ENCODE assay signal across 15 cellular contexts in genomic region chr14:85417396-85417795, GRCh38.
"Had no signal": no experiment of that assay in that cellular context is flagged by ENCODE, and none has a peak within 500 bp of the region (broad histone marks: within the 10 kb centered on the region; RNA-seq: fewer than 3 reads in every experiment).

No MANE protein-coding gene starts in this region.

- H3K36me3 ChIP-seq: adrenal gland, neural progenitor cell, tibial artery, uterus had no signal

- H3K27me3 ChIP-seq: adrenal gland, neural progenitor cell, tibial artery, uterus had no signal

- H3K79me2 ChIP-seq: parathyroid adenoma had no signal

- H3K36me3 Mint-ChIP-seq: immature natural killer cell, neural progenitor cell had no signal

- H3K4me1 Mint-ChIP-seq: activated CD4-positive, alpha-beta T cell treated with anti-CD3 and anti-CD28 coated beads, Interleukin-2, amount 10 ng/mL, durations not matched to agents 24 days and 14 days; central memory CD8-positive, alpha-beta T cell; neural progenitor cell had no signal

- H3K27ac Mint-ChIP-seq: activated CD4-positive, alpha-beta T cell treated with anti-CD3 and anti-CD28 coated beads, Interleukin-2, amount 10 ng/mL, durations not matched to agents 24 days and 14 days; activated T-helper 1 cell treated with anti-CD3 and anti-CD28 coated beads, Interleukin-12 subunit alpha, Interleukin-12 subunit beta, Interleukin-2, Interleukin-4 antibody, amounts not matched to agents 30 ng/mL and 10 ng/mL and 1 ng/mL, durations not matched to agents 14 hours and 24 hours and 36 hours; immature natural killer cell; neural progenitor cell had no signal

- H3K4me2 ChIP-seq: neural progenitor cell had no signal

- H3K9me3 Mint-ChIP-seq: activated T-helper 1 cell treated with anti-CD3 and anti-CD28 coated beads, Interleukin-12 subunit alpha, Interleukin-12 subunit beta, Interleukin-2, Interleukin-4 antibody, amounts not matched to agents 30 ng/mL and 10 ng/mL and 1 ng/mL, durations not matched to agents 14 hours and 24 hours and 36 hours; immature natural killer cell; neural progenitor cell had no signal

- H3K27me3 Mint-ChIP-seq: activated CD4-positive, alpha-beta T cell treated with anti-CD3 and anti-CD28 coated beads, Interleukin-2, amount 10 ng/mL, durations not matched to agents 24 days and 14 days; central memory CD8-positive, alpha-beta T cell had no signal

- H2AFZ ChIP-seq: parathyroid adenoma had no signal

- DNase-seq: activated CD4-positive, alpha-beta T cell treated with anti-CD3 and anti-CD28 coated beads, Interleukin-2, amount 10 ng/mL, durations not matched to agents 24 days and 14 days; activated naive CD4-positive, alpha-beta T cell treated with anti-CD3 and anti-CD28 coated beads, Interleukin-2, amount 50 U/mL, for 16 hours; adrenal gland; immature natural killer cell; left cardiac atrium; retina; T-helper 1 cell; tibial artery; uterus had no signal

- H3K4me3 ChIP-seq: adrenal gland, lung, neural progenitor cell, skin epidermis, tibial artery, uterus had no signal

- H3K9me3 ChIP-seq: adrenal gland, tibial artery, uterus had no signal

- H3K27ac ChIP-seq: adrenal gland, neural progenitor cell, parathyroid adenoma, tibial artery, uterus had no signal

- H3K9ac ChIP-seq: neural progenitor cell, parathyroid adenoma had no signal

- H3K4me3 Mint-ChIP-seq: activated CD4-positive, alpha-beta T cell treated with anti-CD3 and anti-CD28 coated beads, Interleukin-2, amount 10 ng/mL, durations not matched to agents 24 days and 14 days; activated T-helper 1 cell treated with anti-CD3 and anti-CD28 coated beads, Interleukin-12 subunit alpha, Interleukin-12 subunit beta, Interleukin-2, Interleukin-4 antibody, amounts not matched to agents 30 ng/mL and 10 ng/mL and 1 ng/mL, durations not matched to agents 14 hours and 24 hours and 36 hours; central memory CD8-positive, alpha-beta T cell; immature natural killer cell; neural progenitor cell had no signal

- H3K4me1 ChIP-seq: adrenal gland, neural progenitor cell, parathyroid adenoma, tibial artery, uterus had no signal
